21 cellular contexts compared by ENCODE assay signal in genomic region chr11:36890280-36890679, GRCh38.
A peak's percentile ranks its signal among the peaks of the same experiment; 100 is the strongest.
DNase-seq lines count a peak whose midpoint lies in the region; ATAC-seq, FAIRE-seq and TF ChIP-seq lines count a peak whose summit lies in the region.
"Had no signal": no experiment of that assay in that cellular context is flagged by ENCODE, and none has a peak within 500 bp of the region (broad histone marks: within the 10 kb centered on the region; RNA-seq: fewer than 3 reads in every experiment).

No MANE protein-coding gene starts in this region.

- TF ChIP-seq CTCF in MM.1S (IDR thresholded peaks at IDR 0.05; ENCODE audit: low read length) (no peak), GM12878 (IDR thresholded peaks at IDR 0.05 in 2 of 3, conservative IDR thresholded peaks at IDR 0.05 in 1 of 3; ENCODE audit: control insufficient read depth in 2 of 3, extremely low read depth in 1 of 3, insufficient read depth in 1 of 3, low read depth in 3 of 3, low read length in 3 of 3) (no peak)

- H3K9me3 ChIP-seq in MM.1S (replicated peaks; ENCODE audit: insufficient read depth, low read length) = no peaks in the 10 kb centered on the region
- H3K9me3 ChIP-seq in GM12878 (replicated peaks; ENCODE audit: control insufficient read depth, insufficient read depth, low read length) = no peaks in the 10 kb centered on the region
- H3K9me3 ChIP-seq: BE2C, Caco-2, HAP-1 had no signal

- H3K27me3 ChIP-seq in MM.1S (replicated peaks; ENCODE audit: insufficient read depth, low read length) = no peaks in the 10 kb centered on the region
- no peaks in the 10 kb centered on the region for H3K27me3 ChIP-seq in GM12878 (replicated peaks in 1 of 2; ENCODE audit: control insufficient read depth in 2 of 2, insufficient read depth in 2 of 2, low read length in 1 of 2)
- H3K27me3 ChIP-seq: BE2C had no signal

- H3K79me2 ChIP-seq in MM.1S (ENCODE audit: low read length) (no peaks in the 10 kb centered on the region), GM12878 (ENCODE audit: control insufficient read depth, insufficient read depth, low read length) (no peaks in the 10 kb centered on the region)

- H3K4me2 ChIP-seq in MM.1S (ENCODE audit: low read depth, low read length) (no peak overlapping the region), GM12878 (ENCODE audit: control insufficient read depth, insufficient read depth) (no peak overlapping the region)

- no peaks in the 10 kb centered on the region for H4K20me1 ChIP-seq in MM.1S (ENCODE audit: insufficient read depth, low read length)
- H4K20me1 ChIP-seq in GM12878 (ENCODE audit: control insufficient read depth, insufficient read depth) = no peaks in the 10 kb centered on the region

- no peak for TF ChIP-seq EP300 in GM12878 (IDR thresholded peaks at IDR 0.05; ENCODE audit: borderline replicate concordance in 1 of 2, control insufficient read depth in 1 of 2, low read depth in 2 of 2, low read length in 2 of 2)

- H3K27ac ChIP-seq in MM.1S (ENCODE audit: low read length) (no peak overlapping the region), GM12878 (ENCODE audit: control insufficient read depth, insufficient read depth) (no peak overlapping the region)
- H3K27ac ChIP-seq: GM23248, HL-60 had no signal

- POLR2A ChIA-PET in GM12878 (lab: Charles Lee) = no interaction called here

- H3F3A ChIP-seq in MM.1S (ENCODE audit: insufficient read depth, low read length) = no peaks in the 10 kb centered on the region

- H3K4me3 ChIP-seq in MM.1S (ENCODE audit: low read length) = no peak overlapping the region
- no peak overlapping the region for H3K4me3 ChIP-seq in GM12878
- H3K4me3 ChIP-seq: GM23248, HAP-1, K562 had no signal

- no peaks in the 10 kb centered on the region for H3K9me2 ChIP-seq in MM.1S (replicated peaks; ENCODE audit: insufficient read depth, low read length)

- 0% methylated on average over 1 of the region's 1 CpG for WGBS in GM12878 (ENCODE audit: insufficient coverage, insufficient replicate concordance, low lambda C conversion rate, missing lambda C conversion rate)

- intact Hi-C loops in GM12878 (cut with micrococcal nuclease; ENCODE audit: unreplicated experiment) = no loop called here
- intact Hi-C loops in posterior vena cava (cut with DNase I) = no loop called here

- H2AFZ ChIP-seq in MM.1S (ENCODE audit: low read length) = no peak overlapping the region
- no peak overlapping the region for H2AFZ ChIP-seq in GM12878 (ENCODE audit: control insufficient read depth, low read depth, low read length)
- H2AFZ ChIP-seq: GM23248 had no signal

- H3K9ac ChIP-seq in MM.1S (ENCODE audit: low read length) (no peak overlapping the region), GM12878 (ENCODE audit: control insufficient read depth, insufficient read depth, low read length) (no peak overlapping the region)
- H3K9ac ChIP-seq: GM23248 had no signal

- no peaks in the 10 kb centered on the region for H3K36me3 ChIP-seq in MM.1S (replicated peaks; ENCODE audit: insufficient read depth, low read length)
- H3K36me3 ChIP-seq in GM12878 (ENCODE audit: control insufficient read depth in 2 of 2, insufficient read depth in 2 of 2, low read length in 1 of 2) = no peaks in the 10 kb centered on the region
- H3K36me3 ChIP-seq: BE2C, HAP-1 had no signal

- RAD21 ChIA-PET in GM12878 (lab: Charles Lee; ENCODE audit: unreplicated experiment) = no interaction called here

- H3K4me1 ChIP-seq in MM.1S (ENCODE audit: low read length) (no peaks in the 10 kb centered on the region), GM12878 (ENCODE audit: control insufficient read depth, insufficient read depth, low read length) (no peaks in the 10 kb centered on the region)
- H3K4me1 ChIP-seq: BE2C, Caco-2, HAP-1 had no signal

- ATAC-seq in GM18867 (IDR thresholded peaks at IDR 0.05; ENCODE audit: unreplicated experiment) = peak; percentile 73
- ATAC-seq in GM12878 = peak; percentile 85
- ATAC-seq: K562 had no signal

- TF ChIP-seq RAD21 in GM12878 (IDR thresholded peaks at IDR 0.05; ENCODE audit: insufficient read depth, low read depth, low read length) = no peak

- FAIRE-seq in GM12878 (lab: Jason Lieb, UNC) = no peak
- FAIRE-seq: A204.1, D721Med, G401.6, K562 had no signal

- SMC1A ChIA-PET in GM12878 (lab: Charles Lee; ENCODE audit: uncharacterized antibody, unreplicated experiment) = interaction anchor here (3.1 kb wide), 1 partner anchor 16 kb away, joined by 8 read pairs; no protein-coding TSS in a partner anchor

- CTCF ChIA-PET in GM12878 (lab: Yijun Ruan, JAX) = interaction anchor here (1.2 kb wide), 1 partner anchor 9 kb away, joined by 3 read pairs; no protein-coding TSS in a partner anchor

- no peak for TF ChIP-seq POLR2A in GM12878 (IDR thresholded peaks at IDR 0.05; ENCODE audit: low read depth, low read length)

- no TSS peak for BruUV-seq in GM12878 (replicated peaks; lab: Mats Ljungman, UMichigan)

- in situ Hi-C loops in GM12878 (cut with MboI) = no loop called here

- DNase-seq in MM.1S = peak; percentile 59
- DNase-seq in GM12878 (ENCODE audit: low read depth, low spot score) = no peak
- DNase-seq in superior temporal gyrus (ENCODE audit: extremely low spot score) = peak; percentile 21
- no peak for DNase-seq in inferior parietal cortex (ENCODE audit: extremely low spot score)
- no peak for DNase-seq in posterior vena cava (ENCODE audit: low spot score)
- no peak for DNase-seq in COR-L47 (lab: John Stamatoyannopoulos, UW)
- DNase-seq: ACHN; BE2C; C1 segment of cervical spinal cord; Caco-2; CD4-positive, CD25-positive, alpha-beta regulatory T cell; CD8-positive, alpha-beta memory T cell; GM23248; IMR-90 had no signal

TF ChIP-seq in GM12878, 131 proteins besides CTCF, POLR2A, EP300 and RAD21 (continues in another document):
- TF ChIP-seq ATF2 (IDR thresholded peaks at IDR 0.05; ENCODE audit: low read length) (no peak), HCFC1 (IDR thresholded peaks at IDR 0.05; ENCODE audit: low read length) (no peak), CHD2 (IDR thresholded peaks at IDR 0.05; ENCODE audit: borderline replicate concordance, low read depth, low read length) (no peak), ZBTB4 (CRISPR knock-in tag; IDR thresholded peaks at IDR 0.05) (no peak), BRCA1 (IDR thresholded peaks at IDR 0.05; ENCODE audit: low read depth, low read length) (no peak), HDGF (IDR thresholded peaks at IDR 0.05) (no peak)
- TF ChIP-seq, protein P1, sequence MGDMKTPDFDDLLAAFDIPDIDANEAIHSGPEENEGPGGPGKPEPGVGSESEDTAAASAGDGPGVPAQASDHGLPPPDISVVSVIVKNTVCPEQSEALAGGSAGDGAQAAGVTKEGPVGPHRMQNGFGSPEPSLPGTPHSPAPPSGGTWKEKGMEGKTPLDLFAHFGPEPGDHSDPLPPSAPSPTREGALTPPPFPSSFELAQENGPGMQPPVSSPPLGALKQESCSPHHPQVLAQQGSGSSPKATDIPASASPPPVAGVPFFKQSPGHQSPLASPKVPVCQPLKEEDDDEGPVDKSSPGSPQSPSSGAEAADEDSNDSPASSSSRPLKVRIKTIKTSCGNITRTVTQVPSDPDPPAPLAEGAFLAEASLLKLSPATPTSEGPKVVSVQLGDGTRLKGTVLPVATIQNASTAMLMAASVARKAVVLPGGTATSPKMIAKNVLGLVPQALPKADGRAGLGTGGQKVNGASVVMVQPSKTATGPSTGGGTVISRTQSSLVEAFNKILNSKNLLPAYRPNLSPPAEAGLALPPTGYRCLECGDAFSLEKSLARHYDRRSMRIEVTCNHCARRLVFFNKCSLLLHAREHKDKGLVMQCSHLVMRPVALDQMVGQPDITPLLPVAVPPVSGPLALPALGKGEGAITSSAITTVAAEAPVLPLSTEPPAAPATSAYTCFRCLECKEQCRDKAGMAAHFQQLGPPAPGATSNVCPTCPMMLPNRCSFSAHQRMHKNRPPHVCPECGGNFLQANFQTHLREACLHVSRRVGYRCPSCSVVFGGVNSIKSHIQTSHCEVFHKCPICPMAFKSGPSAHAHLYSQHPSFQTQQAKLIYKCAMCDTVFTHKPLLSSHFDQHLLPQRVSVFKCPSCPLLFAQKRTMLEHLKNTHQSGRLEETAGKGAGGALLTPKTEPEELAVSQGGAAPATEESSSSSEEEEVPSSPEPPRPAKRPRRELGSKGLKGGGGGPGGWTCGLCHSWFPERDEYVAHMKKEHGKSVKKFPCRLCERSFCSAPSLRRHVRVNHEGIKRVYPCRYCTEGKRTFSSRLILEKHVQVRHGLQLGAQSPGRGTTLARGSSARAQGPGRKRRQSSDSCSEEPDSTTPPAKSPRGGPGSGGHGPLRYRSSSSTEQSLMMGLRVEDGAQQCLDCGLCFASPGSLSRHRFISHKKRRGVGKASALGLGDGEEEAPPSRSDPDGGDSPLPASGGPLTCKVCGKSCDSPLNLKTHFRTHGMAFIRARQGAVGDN (IDR thresholded peaks at IDR 0.05) = no peak

Comparison
In these comparisons a context has a peak if more than half of its experiments do, and no peak if none do; other contexts are left out.
1. DNase-seq: peak in MM.1S (single experiment) and superior temporal gyrus (single experiment); none in GM12878 (single experiment), inferior parietal cortex (single experiment), posterior vena cava (single experiment) and COR-L47 (single experiment).